Comparison of ENCODE assay signal across 19 cellular contexts in genomic region chr3:142053244-142053643, GRCh38.
"Had no signal": no experiment of that assay in that cellular context is flagged by ENCODE, and none has a peak within 500 bp of the region (broad histone marks: within the 10 kb centered on the region; RNA-seq: fewer than 3 reads in every experiment).

No MANE protein-coding gene starts in this region.

- H3K9me3 ChIP-seq: gastrocnemius medialis, left ventricle myocardium inferior, tibial nerve had no signal

- H3K36me3 ChIP-seq: cardiac muscle cell, gastrocnemius medialis had no signal

- H3K27ac Mint-ChIP-seq: activated naive CD8-positive, alpha-beta T cell treated with anti-CD3 and anti-CD28 coated beads, Interleukin-2, amount 10 ng/mL, durations not matched to agents 7 days and 5 days; nephron progenitor cell had no signal

- H3K4me1 ChIP-seq: gastrocnemius medialis, left ventricle myocardium inferior, spleen, tibial nerve had no signal

- ATAC-seq: gastrocnemius medialis had no signal

- H3K27ac ChIP-seq: cardiac muscle cell, dorsolateral prefrontal cortex, epithelial cell of prostate, gastrocnemius medialis, left ventricle myocardium inferior, spleen, tibial nerve had no signal

- H3K27me3 ChIP-seq: cardiac muscle cell, dorsolateral prefrontal cortex, gastrocnemius medialis, spleen, tibial nerve had no signal

- H3K4me1 Mint-ChIP-seq: activated naive CD8-positive, alpha-beta T cell treated with anti-CD3 and anti-CD28 coated beads, Interleukin-2, amount 10 ng/mL, durations not matched to agents 7 days and 5 days; nephron progenitor cell had no signal

- DNase-seq: activated naive CD8-positive, alpha-beta T cell treated with anti-CD3 and anti-CD28 coated beads, Interleukin-2, amount 10 ng/mL, durations not matched to agents 7 days and 5 days; activated T-cell treated with anti-CD3 and anti-CD28 coated beads for 4 hours; amygdala; dorsolateral prefrontal cortex; gastrocnemius medialis; head of caudate nucleus; left ventricle myocardium inferior; mammary epithelial cell; midbrain; nephron progenitor cell; nucleus accumbens; retina; spleen; stimulated activated CD8-positive, alpha-beta memory T cell treated with anti-CD3 and anti-CD28 coated beads, Interleukin-4, amount 100 ng/mL, for 48 hours; stimulated activated naive CD4-positive, alpha-beta T cell treated with Interleukin-2 at 50 U/mL for 16 hours; T1000 had no signal

- H3K9me3 Mint-ChIP-seq: activated naive CD8-positive, alpha-beta T cell treated with anti-CD3 and anti-CD28 coated beads, Interleukin-2, amount 10 ng/mL, durations not matched to agents 7 days and 5 days had no signal

- H3K4me3 ChIP-seq: cardiac muscle cell, dorsolateral prefrontal cortex, gastrocnemius medialis, left ventricle myocardium inferior, spleen, tibial nerve had no signal

- H3K4me3 Mint-ChIP-seq: activated naive CD8-positive, alpha-beta T cell treated with anti-CD3 and anti-CD28 coated beads, Interleukin-2, amount 10 ng/mL, durations not matched to agents 7 days and 5 days; nephron progenitor cell had no signal
